In the genomic region with DNA sequence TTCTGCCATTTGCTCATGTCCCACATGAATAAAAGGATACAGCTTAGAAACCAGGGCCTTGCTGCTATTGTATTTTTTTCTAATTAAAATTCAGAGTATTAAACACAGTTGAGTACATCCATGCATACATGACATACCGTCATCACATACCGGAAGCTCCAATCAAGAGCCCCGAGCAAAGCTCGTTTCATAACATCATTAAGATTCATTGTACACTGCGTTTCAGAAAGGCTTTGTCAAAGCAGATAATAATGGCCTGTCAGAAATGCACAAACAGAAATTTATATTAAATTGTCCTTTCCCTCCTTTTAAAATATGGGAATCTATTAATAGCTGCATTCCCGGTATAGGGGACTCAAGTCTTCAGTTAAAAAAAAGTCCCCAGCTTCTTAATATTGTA, we compare ENCODE assay signal across 14 cellular contexts.
DNase-seq lines count a peak whose midpoint lies in the region; ATAC-seq and TF ChIP-seq lines count a peak whose summit lies in the region.
"Had no signal": no experiment of that assay in that cellular context is flagged by ENCODE, and none has a peak within 500 bp of the region (broad histone marks: within the 10 kb centered on the region; RNA-seq: fewer than 3 reads in every experiment).

No MANE protein-coding gene starts in this region.

- H3K4me1 ChIP-seq in A673 (ENCODE audit: insufficient read depth, low read length, poor library complexity, severe bottlenecking) (peaks cover 50% of the 10 kb centered on the region), mucosa of stomach (ENCODE audit: control insufficient read depth, insufficient read depth, low read length) (peaks cover 40% of the 10 kb centered on the region)

- H3K9ac ChIP-seq in mucosa of stomach (ENCODE audit: low read length), result peak overlapping the region; percentile 84

- BruUV-seq in A673 (replicated peaks; lab: Mats Ljungman, UMichigan), result no TSS peak

- H3K36me3 ChIP-seq in A673 (ENCODE audit: insufficient read depth, low read length, poor library complexity, severe bottlenecking) (no peaks in the 10 kb centered on the region), mucosa of stomach (ENCODE audit: control insufficient read depth, insufficient read depth, low read length) (no peaks in the 10 kb centered on the region)
- H3K36me3 ChIP-seq: heart left ventricle, neutrophil had no signal

- TF ChIP-seq CTCF in A673 (conservative IDR thresholded peaks at IDR 0.05; ENCODE audit: low read depth, low read length), result no peak

- CTCF ChIA-PET in A673 (lab: Charles Lee), result no interaction called here

- H3K27me3 ChIP-seq in A673 (replicated peaks; ENCODE audit: insufficient read depth, low read depth, low read length, poor library complexity) (no peaks in the 10 kb centered on the region), mucosa of stomach (ENCODE audit: control insufficient read depth, insufficient read depth, low read length) (no peaks in the 10 kb centered on the region)
- H3K27me3 ChIP-seq: heart left ventricle, neutrophil had no signal

- H3K4me3 ChIP-seq in A673 (ENCODE audit: low read depth, low read length, poor library complexity, severe bottlenecking) (peak overlapping the region; percentile 9), mucosa of stomach (ENCODE audit: low read length) (peak overlapping the region; percentile 15)

- intact Hi-C loops in A673 (cut with micrococcal nuclease; ENCODE audit: unreplicated experiment), result no loop called here

- POLR2A ChIA-PET in A673 (lab: Charles Lee; ENCODE audit: low non-redundant PET), result interaction anchor here (0.7 to 0.8 kb wide), 2 partner anchors 22 to 168 kb away, joined by 3 to 4 read pairs; no protein-coding TSS in a partner anchor

- peak overlapping the region; percentile 80 for H3K27ac ChIP-seq in A673 (ENCODE audit: low read depth, low read length, poor library complexity, severe bottlenecking)
- H3K27ac ChIP-seq: neutrophil had no signal

- H3K9me3 ChIP-seq in A673 (ENCODE audit: low read depth, low read length, poor library complexity, severe bottlenecking) (no peaks in the 10 kb centered on the region), mucosa of stomach (ENCODE audit: control insufficient read depth, low read length) (no peaks in the 10 kb centered on the region)
- H3K9me3 ChIP-seq: heart left ventricle, neutrophil had no signal

- DNase-seq in A673 (ENCODE audit: low spot score), result peak; percentile 90
- peak; percentile 85 for DNase-seq in NCI-H69 (lab: John Stamatoyannopoulos, UW)
- DNase-seq in dermis blood vessel endothelial cell, result peak; percentile 54
- no peak for DNase-seq in activated T-cell treated with anti-CD3 and anti-CD28 coated beads for 4 hours
- no peak for DNase-seq in activated CD4-positive, alpha-beta T cell treated with anti-CD3 and anti-CD28 coated beads for 48 hours
- DNase-seq: activated CD4-positive, CD25-positive, alpha-beta regulatory T cell treated with anti-CD3 and anti-CD28 coated beads, Interleukin-2, amount 50 U/mL, for 72 hours; heart left ventricle; KG1; SW 1271 had no signal

- ATAC-seq in HG03439 (IDR thresholded peaks at IDR 0.05; ENCODE audit: unreplicated experiment) (no peak), GM19351 (IDR thresholded peaks at IDR 0.05; ENCODE audit: unreplicated experiment) (no peak)
- ATAC-seq: activated naive CD4-positive, alpha-beta T cell treated with anti-CD3 and anti-CD28 coated beads, Interleukin-2, amount 50 U/mL, for 72 hours; heart left ventricle had no signal

Comparison
In these comparisons a context has a peak if more than half of its experiments do, and no peak if none do; other contexts are left out.
1. DNase-seq: peak in A673 (single experiment), NCI-H69 (single experiment) and dermis blood vessel endothelial cell (single experiment); none in activated T-cell treated with anti-CD3 and anti-CD28 coated beads for 4 hours (single experiment) and activated CD4-positive, alpha-beta T cell treated with anti-CD3 and anti-CD28 coated beads for 48 hours (single experiment).